Comparison of ENCODE assay signal across 8 cellular contexts in the genomic region with DNA sequence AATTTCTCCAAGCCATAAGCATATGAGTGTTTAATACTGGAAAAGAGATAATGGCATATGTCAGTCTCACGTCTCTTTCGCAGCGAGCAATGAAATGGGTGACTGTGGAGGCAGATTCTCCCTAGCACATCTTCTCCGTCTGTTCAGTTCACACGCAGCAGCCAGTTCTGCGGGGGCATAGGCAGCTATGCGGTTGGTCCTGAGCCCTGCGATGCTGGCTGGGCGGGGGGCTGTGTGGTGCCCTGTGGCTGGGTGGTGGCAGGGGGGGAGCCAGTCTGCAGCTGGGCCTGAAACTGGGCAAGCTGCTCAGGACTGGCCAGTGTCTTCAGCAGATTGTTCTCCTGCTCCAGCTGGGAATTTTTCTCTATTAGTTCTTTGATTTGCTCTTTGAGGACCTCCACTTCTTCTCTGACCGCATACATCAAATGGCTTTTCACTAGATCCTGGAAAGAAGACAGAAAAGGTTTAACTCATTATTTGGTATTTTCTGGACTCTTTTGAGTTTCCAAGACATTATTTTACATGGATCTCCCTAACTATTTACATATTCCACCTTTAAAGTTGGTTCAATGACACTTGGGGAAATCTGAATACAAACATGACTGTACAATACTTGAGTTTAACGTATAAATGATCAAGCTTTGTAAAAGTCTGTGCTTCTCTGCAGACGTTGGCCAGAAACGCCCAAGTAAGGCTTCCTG.
DNase-seq lines count a peak whose midpoint lies in the region; ATAC-seq and TF ChIP-seq lines count a peak whose summit lies in the region.

No MANE protein-coding gene starts in this region.

- H3K4me3 ChIP-seq in left ventricle myocardium inferior (peak overlapping the region; percentile 87), muscle layer of colon (ENCODE audit: low read depth in 1 of 2, low read length in 2 of 2) (peak overlapping the region; percentile 35 to 75)

- no peak for TF ChIP-seq CTCF in left ventricle myocardium inferior (IDR thresholded peaks at IDR 0.05; ENCODE audit: borderline replicate concordance)

- no peaks in the 10 kb centered on the region for H3K27me3 ChIP-seq in left ventricle myocardium inferior (ENCODE audit: low read depth)
- H3K27me3 ChIP-seq in muscle layer of colon (ENCODE audit: control insufficient read depth in 1 of 2, insufficient read depth in 2 of 2, low read length in 2 of 2) = no peaks in the 10 kb centered on the region

- H3K36me3 ChIP-seq in left ventricle myocardium inferior (peaks cover 24% of the 10 kb centered on the region), muscle layer of colon (ENCODE audit: insufficient read depth, low read length) (peaks cover 14% of the 10 kb centered on the region)

- H3K27ac ChIP-seq in left ventricle myocardium inferior (replicated peaks) (peak overlapping the region; percentile 95), muscle layer of colon (ENCODE audit: low read depth, low read length) (peak overlapping the region; percentile 82)

- peak overlapping the region; percentile 84 for H3K9ac ChIP-seq in muscle layer of colon (ENCODE audit: low read length)

- ATAC-seq in activated CD4-positive, CD25-positive, alpha-beta regulatory T cell treated with anti-CD3 and anti-CD28 coated beads, Interleukin-2, amount 50 U/mL, for 24 hours = no peak
- ATAC-seq in HG03354 (IDR thresholded peaks at IDR 0.05; ENCODE audit: poor library complexity, severe bottlenecking, unreplicated experiment) (no peak), HG03520 (IDR thresholded peaks at IDR 0.05; ENCODE audit: unreplicated experiment) (no peak)

- peaks cover 60% of the 10 kb centered on the region for H3K4me1 ChIP-seq in left ventricle myocardium inferior
- H3K4me1 ChIP-seq in muscle layer of colon (ENCODE audit: insufficient read depth, low read length) = peaks cover 24% of the 10 kb centered on the region

- DNase-seq in left ventricle myocardium inferior (no peak), cardiac septum (ENCODE audit: low spot score) (no peak), dermis blood vessel endothelial cell (peak; percentile 7), GOT3 (lab: John Stamatoyannopoulos, UW) (no peak)

- no peaks in the 10 kb centered on the region for H3K9me3 ChIP-seq in left ventricle myocardium inferior (replicated peaks)
- no peaks in the 10 kb centered on the region for H3K9me3 ChIP-seq in muscle layer of colon (ENCODE audit: low read length)

- intact Hi-C loops in left ventricle myocardium inferior (cut with micrococcal nuclease) = loop anchor here (5.0 kb wide), 2 partner anchors 197 to 382 kb away; no protein-coding TSS in a partner anchor
- intact Hi-C loops in cardiac septum (cut with DNase I) = loop anchor here (2.0 to 5.0 kb wide), 2 partner anchors 62 to 198 kb away; partner anchors contain the start of gene SERP2
